18 cellular contexts compared by ENCODE assay signal in the genomic region with DNA sequence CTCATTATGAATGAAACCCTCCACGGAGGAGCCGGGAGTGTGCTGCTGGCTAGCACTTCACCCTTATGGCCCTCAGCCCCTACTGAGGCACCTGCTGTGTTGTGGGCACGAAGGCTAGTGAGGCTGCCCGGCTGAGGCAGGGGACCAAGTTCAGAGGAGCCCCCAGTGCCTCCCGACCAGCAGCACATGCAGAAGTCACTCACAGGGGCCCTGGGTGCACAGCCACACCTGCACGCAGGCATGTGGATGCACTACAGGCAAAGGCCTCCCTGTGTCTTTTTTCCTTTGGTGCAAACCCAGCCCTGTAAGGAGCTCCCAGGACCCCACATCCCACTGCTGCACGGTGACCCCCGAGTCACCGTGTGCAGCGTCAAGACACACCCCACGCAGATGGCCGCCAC.
"Had no signal": no experiment of that assay in that cellular context is flagged by ENCODE, and none has a peak within 500 bp of the region (broad histone marks: within the 10 kb centered on the region; RNA-seq: fewer than 3 reads in every experiment).

No MANE protein-coding gene starts in this region.

- H3K27ac Mint-ChIP-seq: activated CD4-positive, alpha-beta memory T cell treated with anti-CD3 and anti-CD28 coated beads for 36 hours; activated CD8-positive, alpha-beta memory T cell treated with anti-CD3 and anti-CD28 coated beads, Interleukin-2, amount 10 ng/mL, durations not matched to agents 7 days and 5 days; activated T-cell treated with anti-CD3 and anti-CD28 coated beads, Interleukin-2, amount 50 U/mL, for 72 hours; dendritic cell treated with granulocyte-macrophage colony-stimulating factor and Interleukin-4, amounts not matched to agents 40 ng/mL and 50 ng/mL, for 4 days; naive thymus-derived CD4-positive, alpha-beta T cell; stimulated activated naive B cell treated with anti-CD40 and anti-IgM and Interleukin-4, amounts not matched to agents 10 μg/mL and 1 μg/mL and 100 μg/mL, for 72 hours; T-helper 1 cell treated with Interleukin-12 subunit alpha and Interleukin-12 subunit beta and Interleukin-4 antibody, amounts not matched to agents 30 μg/mL and 1 μg/mL, for 36 hours had no signal

- H3K4me1 ChIP-seq: psoas muscle, thyroid gland, uterus had no signal

- H3K36me3 Mint-ChIP-seq: activated CD8-positive, alpha-beta memory T cell treated with anti-CD3 and anti-CD28 coated beads, Interleukin-2, amount 10 ng/mL, durations not matched to agents 7 days and 5 days had no signal

- DNase-seq: activated CD4-positive, alpha-beta memory T cell treated with anti-CD3 and anti-CD28 coated beads for 36 hours; activated CD8-positive, alpha-beta memory T cell treated with anti-CD3 and anti-CD28 coated beads, Interleukin-2, amount 10 ng/mL, durations not matched to agents 7 days and 5 days; activated T-cell treated with anti-CD3 and anti-CD28 coated beads, Interleukin-2, amount 50 U/mL, for 72 hours; anterior cingulate cortex; brain microvascular endothelial cell; effector memory CD4-positive, alpha-beta T cell; foreskin melanocyte; mucosa of descending colon; nucleus accumbens; stimulated activated CD4-positive, alpha-beta T cell treated with anti-CD3 and anti-CD28 coated beads, Interleukin-2, amount 100 ng/mL, for 48 hours; stimulated activated naive B cell treated with anti-CD40 and anti-IgM and Interleukin-4, amounts not matched to agents 10 μg/mL and 1 μg/mL and 100 μg/mL, for 72 hours; thyroid gland; WERI-Rb-1 had no signal

- H3K4me3 ChIP-seq: mucosa of descending colon, psoas muscle, thyroid gland, uterus had no signal

- H3K27ac ChIP-seq: brain microvascular endothelial cell, psoas muscle, thyroid gland, uterus, WERI-Rb-1 had no signal

- H3K27me3 Mint-ChIP-seq: activated CD4-positive, alpha-beta memory T cell treated with anti-CD3 and anti-CD28 coated beads for 36 hours; activated CD8-positive, alpha-beta memory T cell treated with anti-CD3 and anti-CD28 coated beads, Interleukin-2, amount 10 ng/mL, durations not matched to agents 7 days and 5 days; dendritic cell treated with granulocyte-macrophage colony-stimulating factor and Interleukin-4, amounts not matched to agents 40 ng/mL and 50 ng/mL, for 4 days; naive thymus-derived CD4-positive, alpha-beta T cell; stimulated activated naive B cell treated with anti-CD40 and anti-IgM and Interleukin-4, amounts not matched to agents 10 μg/mL and 1 μg/mL and 100 μg/mL, for 72 hours had no signal

- ATAC-seq: activated CD8-positive, alpha-beta memory T cell treated with anti-CD3 and anti-CD28 coated beads, Interleukin-2, amount 10 ng/mL, durations not matched to agents 7 days and 5 days; activated T-cell treated with anti-CD3 and anti-CD28 coated beads, Interleukin-2, amount 50 U/mL, for 72 hours; mucosa of descending colon; naive thymus-derived CD4-positive, alpha-beta T cell; psoas muscle; stimulated activated naive B cell treated with anti-CD40 and anti-IgM and Interleukin-4, amounts not matched to agents 10 μg/mL and 1 μg/mL and 100 μg/mL, for 72 hours had no signal

- H3K4me3 Mint-ChIP-seq: activated CD4-positive, alpha-beta memory T cell treated with anti-CD3 and anti-CD28 coated beads for 36 hours; activated CD8-positive, alpha-beta memory T cell treated with anti-CD3 and anti-CD28 coated beads, Interleukin-2, amount 10 ng/mL, durations not matched to agents 7 days and 5 days; activated T-cell treated with anti-CD3 and anti-CD28 coated beads, Interleukin-2, amount 50 U/mL, for 72 hours; dendritic cell treated with granulocyte-macrophage colony-stimulating factor and Interleukin-4, amounts not matched to agents 40 ng/mL and 50 ng/mL, for 4 days; naive thymus-derived CD4-positive, alpha-beta T cell; stimulated activated naive B cell treated with anti-CD40 and anti-IgM and Interleukin-4, amounts not matched to agents 10 μg/mL and 1 μg/mL and 100 μg/mL, for 72 hours; T-helper 1 cell treated with Interleukin-12 subunit alpha and Interleukin-12 subunit beta and Interleukin-4 antibody, amounts not matched to agents 30 μg/mL and 1 μg/mL, for 36 hours had no signal

- H3K36me3 ChIP-seq: brain microvascular endothelial cell, thyroid gland, uterus, WERI-Rb-1 had no signal

- H3K9me3 ChIP-seq: mucosa of descending colon, psoas muscle, thyroid gland, uterus had no signal

- H3K4me1 Mint-ChIP-seq: activated CD8-positive, alpha-beta memory T cell treated with anti-CD3 and anti-CD28 coated beads, Interleukin-2, amount 10 ng/mL, durations not matched to agents 7 days and 5 days had no signal

- H3K9me3 Mint-ChIP-seq: activated CD4-positive, alpha-beta memory T cell treated with anti-CD3 and anti-CD28 coated beads for 36 hours; activated T-cell treated with anti-CD3 and anti-CD28 coated beads, Interleukin-2, amount 50 U/mL, for 72 hours; T-helper 1 cell treated with Interleukin-12 subunit alpha and Interleukin-12 subunit beta and Interleukin-4 antibody, amounts not matched to agents 30 μg/mL and 1 μg/mL, for 36 hours had no signal

- H3K27me3 ChIP-seq: brain microvascular endothelial cell, thyroid gland, uterus had no signal
